8 cellular contexts compared by ENCODE assay signal in genomic region chr9:119968837-119969707, GRCh38.
DNase-seq lines count a peak whose midpoint lies in the region; ATAC-seq and TF ChIP-seq lines count a peak whose summit lies in the region.

No MANE protein-coding gene starts in this region.

- H3K4me3 ChIP-seq in fibroblast of lung (replicated peaks in 1 of 4; ENCODE audit: control extremely low read depth in 1 of 4, insufficient read depth in 1 of 4, low read depth in 3 of 4, low read length in 4 of 4), result no peak overlapping the region
- H3K4me3 ChIP-seq in thoracic aorta, result no peak overlapping the region

- H3K27me3 Mint-ChIP-seq in natural killer cell treated with Interleukin-12 subunit alpha and Interleukin-12 subunit beta and Interleukin-15 and Interleukin-18, amount 100 ng/mL, for 72 hours, result peaks cover 9 to 18% of the 10 kb centered on the region in 2 donors

- DNase-seq in DMS 273 (lab: John Stamatoyannopoulos, UW; ENCODE audit: unreplicated experiment) (peak; percentile 90), NCI-H774 (lab: John Stamatoyannopoulos, UW) (peak; percentile 73), fibroblast of lung (ENCODE audit: low read depth in 2 of 2) (peak; percentile 57 to 65), thoracic aorta (ENCODE audit: low spot score) (peak; percentile 36)
- DNase-seq in activated CD8-positive, alpha-beta memory T cell treated with anti-CD3 and anti-CD28 coated beads, Interleukin-2, amount 50 U/mL, for 4 hours, result peak; percentile 22
- DNase-seq in natural killer cell treated with Interleukin-12 subunit alpha and Interleukin-12 subunit beta and Interleukin-15 and Interleukin-18, amount 100 ng/mL, for 72 hours (ENCODE audit: low spot score), result peak; percentile 70

- H3K27ac Mint-ChIP-seq in natural killer cell treated with Interleukin-12 subunit alpha and Interleukin-12 subunit beta and Interleukin-15 and Interleukin-18, amount 100 ng/mL, for 72 hours, result no peak overlapping the region

- no peaks in the 10 kb centered on the region for H3K9me3 Mint-ChIP-seq in natural killer cell treated with Interleukin-12 subunit alpha and Interleukin-12 subunit beta and Interleukin-15 and Interleukin-18, amount 100 ng/mL, for 72 hours

- H3K4me1 ChIP-seq in fibroblast of lung (ENCODE audit: control insufficient read depth, extremely low read depth, insufficient read depth, low read length), result peaks cover under 1% of the 10 kb centered on the region
- peaks cover 2 to 20% of the 10 kb centered on the region in 2 donors for H3K4me1 ChIP-seq in thoracic aorta (ENCODE audit: control insufficient read depth in 1 of 2, low read depth in 2 of 2)

- H3K9me3 ChIP-seq in fibroblast of lung (ENCODE audit: control insufficient read depth, insufficient read depth, low read depth, low read length) (no peaks in the 10 kb centered on the region), thoracic aorta (no peaks in the 10 kb centered on the region)

- no peaks in the 10 kb centered on the region for H3K79me2 ChIP-seq in fibroblast of lung (ENCODE audit: control insufficient read depth, insufficient read depth, low read length)

- no peak overlapping the region for H3K4me2 ChIP-seq in fibroblast of lung (ENCODE audit: extremely low read depth, insufficient read depth, low read length)

- H2AFZ ChIP-seq in fibroblast of lung (ENCODE audit: low read length), result no peak overlapping the region

- peak; percentile 93 for ATAC-seq in GM19455 (IDR thresholded peaks at IDR 0.05; ENCODE audit: unreplicated experiment)
- ATAC-seq in HG03457 (IDR thresholded peaks at IDR 0.05; ENCODE audit: unreplicated experiment), result peak; percentile 97
- ATAC-seq in natural killer cell treated with Interleukin-12 subunit alpha and Interleukin-12 subunit beta and Interleukin-15 and Interleukin-18, amount 100 ng/mL, for 72 hours, result peak; percentile 46 to 71
- peak; percentile 32 for ATAC-seq in thoracic aorta (ENCODE audit: insufficient number of reproducible peaks, low FRiP score, low read depth)

- H3K4me1 Mint-ChIP-seq in natural killer cell treated with Interleukin-12 subunit alpha and Interleukin-12 subunit beta and Interleukin-15 and Interleukin-18, amount 100 ng/mL, for 72 hours (ENCODE audit: low read depth in 2 of 2), result peaks cover 3 to 4% of the 10 kb centered on the region in 2 donors

- H3K27ac ChIP-seq in fibroblast of lung (ENCODE audit: insufficient read depth, low read length) (no peak overlapping the region), thoracic aorta (no peak overlapping the region)

- TF ChIP-seq CTCF in fibroblast of lung (conservative IDR thresholded peaks at IDR 0.05 in 1 of 2, IDR thresholded peaks at IDR 0.05 in 1 of 2; ENCODE audit: low read depth in 1 of 2, low read length in 2 of 2) (peak; percentile 96 to 98), thoracic aorta (IDR thresholded peaks at IDR 0.05) (peak; percentile 91)

- H3K36me3 ChIP-seq in fibroblast of lung (ENCODE audit: control insufficient read depth, insufficient read depth, low read length) (no peaks in the 10 kb centered on the region), thoracic aorta (no peaks in the 10 kb centered on the region)

- H3K9ac ChIP-seq in fibroblast of lung (ENCODE audit: insufficient read depth, low read length), result no peak overlapping the region

- no peak overlapping the region for H3K4me3 Mint-ChIP-seq in natural killer cell treated with Interleukin-12 subunit alpha and Interleukin-12 subunit beta and Interleukin-15 and Interleukin-18, amount 100 ng/mL, for 72 hours

- H3K27me3 ChIP-seq in fibroblast of lung (ENCODE audit: control insufficient read depth, insufficient read depth, low read length), result no peaks in the 10 kb centered on the region
- no peaks in the 10 kb centered on the region for H3K27me3 ChIP-seq in thoracic aorta (replicated peaks; ENCODE audit: insufficient read depth)

- H4K20me1 ChIP-seq in fibroblast of lung (ENCODE audit: control insufficient read depth, extremely low read depth, insufficient read depth, low read length), result no peaks in the 10 kb centered on the region

- no peaks in the 10 kb centered on the region for H3K36me3 Mint-ChIP-seq in natural killer cell treated with Interleukin-12 subunit alpha and Interleukin-12 subunit beta and Interleukin-15 and Interleukin-18, amount 100 ng/mL, for 72 hours

Comparison
In these comparisons a context has a peak if more than half of its experiments do, and no peak if none do; other contexts are left out.
1. DNase-seq: peak in every context shown above with its lines; median percentile 90 in DMS 273; 73 in NCI-H774; 70 in natural killer cell treated with Interleukin-12 subunit alpha and Interleukin-12 subunit beta and Interleukin-15 and Interleukin-18, amount 100 ng/mL, for 72 hours; 61 in fibroblast of lung; 36 in thoracic aorta; 22 in activated CD8-positive, alpha-beta memory T cell treated with anti-CD3 and anti-CD28 coated beads, Interleukin-2, amount 50 U/mL, for 4 hours.
2. ATAC-seq: peak in every context shown above with its lines; median percentile 97 in HG03457; 93 in GM19455; 58 in natural killer cell treated with Interleukin-12 subunit alpha and Interleukin-12 subunit beta and Interleukin-15 and Interleukin-18, amount 100 ng/mL, for 72 hours; 32 in thoracic aorta.